In genomic region chr17:43021739-43022512, GRCh38 we compare ENCODE assay signal across 8 cellular contexts. TPM values are rescaled to one million over a fixed set of nuclear protein-coding genes. Genes with fewer than 3 reads are reported as not detected.
DNase-seq lines count a peak whose midpoint lies in the region; ATAC-seq and TF ChIP-seq lines count a peak whose summit lies in the region.

VAT1 (minus strand) TSS chr17:43022385; CDS start chr17:43022322, 63 bp downstream.

- H3K9me3 ChIP-seq in skeletal muscle satellite cell (replicated peaks; ENCODE audit: low read length) = no peaks in the 10 kb centered on the region

- no peak for TF ChIP-seq CTCF in WI38 (IDR thresholded peaks at IDR 0.05; ENCODE audit: low read depth, low read length)
- no peak for TF ChIP-seq CTCF in cardiac fibroblast (IDR thresholded peaks at IDR 0.05; ENCODE audit: low read depth, low read length)

- peaks cover 17% of the 10 kb centered on the region for H3K36me3 ChIP-seq in skeletal muscle satellite cell (ENCODE audit: insufficient read depth, low read length)

- peak within 1 kb of the TSS; percentile 88 for H3K4me2 ChIP-seq in skeletal muscle satellite cell (ENCODE audit: low read length)

- no peaks in the 10 kb centered on the region for H3K27me3 ChIP-seq in skeletal muscle satellite cell (ENCODE audit: control insufficient read depth, insufficient read depth, low read length)

- DNase-seq in AG08395 (ENCODE audit: low spot score) = peak; percentile 89
- DNase-seq in NCI-H2171 treated with DMSO at 0.1 percent for 48 hours (lab: John Stamatoyannopoulos, UW) = peak; percentile 75
- DNase-seq in cardiac fibroblast (ENCODE audit: low read depth in 2 of 2) = peak; percentile 76 to 80
- DNase-seq in iPS-NIHi7 (ENCODE audit: extremely low spot score) = peak; percentile 85

- ATAC-seq in GM21381 (IDR thresholded peaks at IDR 0.05; ENCODE audit: unreplicated experiment) (peak; percentile 49), GM21786 (IDR thresholded peaks at IDR 0.05; ENCODE audit: unreplicated experiment) (no peak)

- H3K4me3 ChIP-seq in WI38 (ENCODE audit: low read depth, low read length) = peak within 1 kb of the TSS; percentile 97
- peak within 1 kb of the TSS; percentile 99 to 100 for H3K4me3 ChIP-seq in cardiac fibroblast (replicated peaks in 1 of 2; ENCODE audit: low read depth in 2 of 2, low read length in 2 of 2)
- H3K4me3 ChIP-seq in skeletal muscle satellite cell (ENCODE audit: low read length) = peak within 1 kb of the TSS; percentile 96

- H3K4me1 ChIP-seq in skeletal muscle satellite cell (ENCODE audit: control insufficient read depth, insufficient read depth, low read length) = peaks cover 30% of the 10 kb centered on the region

- peak within 1 kb of the TSS; percentile 82 for H3K9ac ChIP-seq in skeletal muscle satellite cell (ENCODE audit: low read depth, low read length)

RNA-seq across cellular contexts. Expression of gene VAT1, which starts in this region (rescaled TPM):
- 225 and 315 TPM in 2 replicates for total RNA-seq in skeletal muscle satellite cell (2012; rRNA removed)
